9 cellular contexts compared by ENCODE assay signal in genomic region chr17:50270430-50271172, GRCh38. TPM values are rescaled to one million over a fixed set of nuclear protein-coding genes. Genes with fewer than 3 reads are reported as not detected.
DNase-seq lines count a peak whose midpoint lies in the region; ATAC-seq, FAIRE-seq and TF ChIP-seq lines count a peak whose summit lies in the region.
"Had no signal": no experiment of that assay in that cellular context is flagged by ENCODE, and none has a peak within 500 bp of the region (broad histone marks: within the 10 kb centered on the region; RNA-seq: fewer than 3 reads in every experiment).

No MANE protein-coding gene starts in this region.

- H3K4me3 ChIP-seq in heart left ventricle (peak overlapping the region in 1 of 12 donors; percentile 13), skeletal muscle cell (ENCODE audit: low read depth, low read length) (peak overlapping the region; percentile 14)
- H3K4me3 ChIP-seq: prostate gland had no signal

- H3K27me3 ChIP-seq in heart left ventricle: peaks cover 5 to 23% (median 13%) of the 10 kb centered on the region in 9 donors

- H3K9me3 Mint-ChIP-seq in activated CD8-positive, alpha-beta T cell treated with anti-CD3 and anti-CD28 coated beads, Interleukin-2, amount 10 ng/mL, durations not matched to agents 7 days and 5 days (ENCODE audit: insufficient read depth): no peaks in the 10 kb centered on the region

- POLR2A ChIA-PET in activated CD8-positive, alpha-beta T cell treated with anti-CD3 and anti-CD28 coated beads, Interleukin-2, amount 10 ng/mL, durations not matched to agents 7 days and 5 days (lab: Charles Lee): no interaction called here

- TF ChIP-seq POLR2A in GM12892 (IDR thresholded peaks at IDR 0.05; ENCODE audit: low read depth, low read length) (no peak), heart left ventricle (IDR thresholded peaks at IDR 0.05) (no peak)

- peak overlapping the region in 8 of 12 donors; percentile 0 to 79 (median 38) for H3K27ac ChIP-seq in heart left ventricle
- H3K27ac ChIP-seq: prostate gland had no signal

- 64 to 82% (median 77%) methylated on average over 12 to 19 of the region's 19 CpGs for WGBS in heart left ventricle, 4 donors

- TF ChIP-seq CTCF in heart left ventricle (IDR thresholded peaks at IDR 0.05): peak in 1 of 12 donors; percentile 11

- FAIRE-seq in GM12892 (lab: Jason Lieb, UNC): no peak

- H3K27ac Mint-ChIP-seq in activated CD8-positive, alpha-beta T cell treated with anti-CD3 and anti-CD28 coated beads, Interleukin-2, amount 10 ng/mL, durations not matched to agents 7 days and 5 days: no peak overlapping the region

- H3K27me3 Mint-ChIP-seq in activated CD8-positive, alpha-beta T cell treated with anti-CD3 and anti-CD28 coated beads, Interleukin-2, amount 10 ng/mL, durations not matched to agents 7 days and 5 days (ENCODE audit: low read depth): peaks cover 25% of the 10 kb centered on the region

- ATAC-seq in activated CD8-positive, alpha-beta T cell treated with anti-CD3 and anti-CD28 coated beads, Interleukin-2, amount 10 ng/mL, durations not matched to agents 7 days and 5 days: peak; percentile 19
- ATAC-seq in heart left ventricle (peak; percentile 25 to 63 (median 44)), GM19328 (IDR thresholded peaks at IDR 0.05; ENCODE audit: unreplicated experiment) (no peak), GM18907 (IDR thresholded peaks at IDR 0.05; ENCODE audit: unreplicated experiment) (no peak), HG03469 (IDR thresholded peaks at IDR 0.05; ENCODE audit: unreplicated experiment) (no peak)

- intact Hi-C loops in heart left ventricle (cut with DNase I): loop anchor here in 1 of 10 donors (2.0 kb wide), 1 partner anchor 70 kb away; the partner anchor contains the start of gene COL1A1

- no peaks in the 10 kb centered on the region for H3K36me3 ChIP-seq in heart left ventricle
- H3K36me3 ChIP-seq: prostate gland had no signal

- no peak overlapping the region for H3K4me3 Mint-ChIP-seq in activated CD8-positive, alpha-beta T cell treated with anti-CD3 and anti-CD28 coated beads, Interleukin-2, amount 10 ng/mL, durations not matched to agents 7 days and 5 days

- H3K36me3 Mint-ChIP-seq in activated CD8-positive, alpha-beta T cell treated with anti-CD3 and anti-CD28 coated beads, Interleukin-2, amount 10 ng/mL, durations not matched to agents 7 days and 5 days (ENCODE audit: low read depth): no peaks in the 10 kb centered on the region

- H3K4me1 Mint-ChIP-seq in activated CD8-positive, alpha-beta T cell treated with anti-CD3 and anti-CD28 coated beads, Interleukin-2, amount 10 ng/mL, durations not matched to agents 7 days and 5 days (ENCODE audit: low read depth): peaks cover 19% of the 10 kb centered on the region

- H3K4me1 ChIP-seq in heart left ventricle: peaks cover 0 to 48% (median 13%) of the 10 kb centered on the region in 12 donors

- CTCF ChIA-PET in activated CD8-positive, alpha-beta T cell treated with anti-CD3 and anti-CD28 coated beads, Interleukin-2, amount 10 ng/mL, durations not matched to agents 7 days and 5 days (lab: Charles Lee): interaction anchor here (1.3 to 12.6 kb wide), 6 partner anchors 21 to 101 kb away, joined by 4 to 191 read pairs (median 8); partner anchors contain the start of gene COL1A1

- peak; percentile 3 for DNase-seq in GM12892 (ENCODE audit: insufficient read length)
- no peak for DNase-seq in activated CD8-positive, alpha-beta T cell treated with anti-CD3 and anti-CD28 coated beads, Interleukin-2, amount 10 ng/mL, durations not matched to agents 7 days and 5 days
- DNase-seq in heart left ventricle: peak in 2 of 5 donors; percentile 58 to 60
- DNase-seq in skeletal muscle cell (ENCODE audit: low read depth): no peak
- DNase-seq in HuH-7.5 (ENCODE audit: low spot score): no peak

- H3K9me3 ChIP-seq in heart left ventricle: no peaks in the 10 kb centered on the region
- H3K9me3 ChIP-seq: prostate gland had no signal

RNA-seq across cellular contexts. Expression of gene TMEM92, which starts 3.7 kb away (rescaled TPM):
- not detected for polyA plus RNA-seq in GM12892 (2012; ENCODE audit: missing spikeins)
- not detected for total RNA-seq in activated CD8-positive, alpha-beta T cell treated with anti-CD3 and anti-CD28 coated beads, Interleukin-2, amount 10 ng/mL, durations not matched to agents 7 days and 5 days
- total RNA-seq in heart left ventricle: not detected
- under 1 TPM in 1 of 2 donors, not detected in 1; 0.11 TPM for polyA plus RNA-seq in heart left ventricle

Comparison
In these comparisons a context has a peak if more than half of its experiments do, and no peak if none do; other contexts are left out.
1. ATAC-seq: peak in activated CD8-positive, alpha-beta T cell treated with anti-CD3 and anti-CD28 coated beads, Interleukin-2, amount 10 ng/mL, durations not matched to agents 7 days and 5 days (single experiment) and heart left ventricle (4 of 4); none in GM19328 (single experiment), GM18907 (single experiment) and HG03469 (single experiment).